Comparison of ENCODE assay signal across 8 cellular contexts in genomic region chr11:116788534-116788933, GRCh38. TPM values are rescaled to one million over a fixed set of nuclear protein-coding genes. Genes with fewer than 3 reads are reported as not detected.
DNase-seq lines count a peak whose midpoint lies in the region; ATAC-seq and TF ChIP-seq lines count a peak whose summit lies in the region.

No MANE protein-coding gene starts in this region.

- intact Hi-C loops in OCI-LY7 (cut with micrococcal nuclease; ENCODE audit: unreplicated experiment) (loop anchor here (1.0 to 5.0 kb wide), 2 partner anchors 16 to 444 kb away; partner anchors contain the start of genes BUD13, PCSK7 and RNF214), aorta (cut with DNase I) (loop anchor here (5.0 kb wide), 2 partner anchors 49 to 444 kb away; partner anchors contain the start of genes APOA1 (in 1 of the 2), PCSK7 (in 1 of the 2) and RNF214 (in 1 of the 2)), head of caudate nucleus (cut with DNase I) (loop anchor here (2.0 to 5.0 kb wide), 2 partner anchors 320 to 444 kb away; partner anchors contain the start of genes PCSK7 and RNF214)

- H4K20me1 ChIP-seq in OCI-LY7 (ENCODE audit: insufficient read depth, low read length) (no peaks in the 10 kb centered on the region), osteoblast (ENCODE audit: insufficient read depth, low read length) (no peaks in the 10 kb centered on the region)

- H3K9me2 ChIP-seq in OCI-LY7 (ENCODE audit: insufficient read depth, low read length), result no peaks in the 10 kb centered on the region

- 65 to 68% methylated on average over 4 of the region's 4 CpGs for WGBS in aorta, 2 donors

- H3K9me3 Mint-ChIP-seq in CD4-positive, CD25-positive, alpha-beta regulatory T cell, result no peaks in the 10 kb centered on the region
- no peaks in the 10 kb centered on the region for H3K9me3 Mint-ChIP-seq in endothelial cell (ENCODE audit: unreplicated experiment)

- POLR2A ChIA-PET in OCI-LY7 (lab: Charles Lee), result interaction anchor here (1.3 to 2.2 kb wide), 3 partner anchors 11 to 141 kb away, joined by 3 to 11 read pairs (median 3); no protein-coding TSS in a partner anchor

- peak overlapping the region; percentile 94 to 99 (median 97) for H3K4me3 Mint-ChIP-seq in CD4-positive, CD25-positive, alpha-beta regulatory T cell
- peak overlapping the region; percentile 98 for H3K4me3 Mint-ChIP-seq in endothelial cell (ENCODE audit: unreplicated experiment)

- H3K9me3 ChIP-seq in CD4-positive, CD25-positive, alpha-beta regulatory T cell (ENCODE audit: control insufficient read depth in 2 of 2, low read length in 2 of 2), result no peaks in the 10 kb centered on the region
- H3K9me3 ChIP-seq in OCI-LY7 (ENCODE audit: low read length) (no peaks in the 10 kb centered on the region), osteoblast (ENCODE audit: low read depth, low read length) (no peaks in the 10 kb centered on the region), aorta (ENCODE audit: control insufficient read depth, low read length) (no peaks in the 10 kb centered on the region)

- TF ChIP-seq CTCF in OCI-LY7 (conservative IDR thresholded peaks at IDR 0.05; ENCODE audit: low read length) (no peak), endothelial cell (IDR thresholded peaks at IDR 0.05; ENCODE audit: unreplicated experiment) (no peak), osteoblast (IDR thresholded peaks at IDR 0.05; ENCODE audit: extremely low read depth, low read depth, low read length) (no peak)

- H3K27ac Mint-ChIP-seq in CD4-positive, CD25-positive, alpha-beta regulatory T cell, result peak overlapping the region; percentile 94 to 100 (median 97)
- H3K27ac Mint-ChIP-seq in endothelial cell (ENCODE audit: unreplicated experiment), result peak overlapping the region; percentile 85

- ATAC-seq in CD4-positive, CD25-positive, alpha-beta regulatory T cell (ENCODE audit: low read depth in 2 of 2), result no peak
- ATAC-seq in aorta (ENCODE audit: low FRiP score) (no peak), HG03457 (IDR thresholded peaks at IDR 0.05; ENCODE audit: unreplicated experiment) (no peak)

- peak overlapping the region; percentile 77 for H3K27ac ChIP-seq in CD4-positive, CD25-positive, alpha-beta regulatory T cell (ENCODE audit: insufficient read depth, low read length, poor library complexity, severe bottlenecking)
- H3K27ac ChIP-seq in OCI-LY7 (ENCODE audit: low read depth, low read length, poor library complexity, severe bottlenecking) (no peak overlapping the region), osteoblast (ENCODE audit: low read depth, low read length) (peak overlapping the region; percentile 97), aorta (ENCODE audit: low read depth in 1 of 2, low read length in 2 of 2) (peak overlapping the region in 1 of 2 donors; percentile 66)

- no TSS peak for BruUV-seq in OCI-LY7 (replicated peaks; lab: Mats Ljungman, UMichigan)

- CTCF ChIA-PET in OCI-LY7 (lab: Charles Lee; ENCODE audit: unreplicated experiment), result no interaction called here

- H3K4me2 ChIP-seq in OCI-LY7 (ENCODE audit: low read length) (peak overlapping the region; percentile 81), osteoblast (ENCODE audit: insufficient read depth, low read length) (peak overlapping the region; percentile 93)

- peak overlapping the region; percentile 84 for H3K4me3 ChIP-seq in CD4-positive, CD25-positive, alpha-beta regulatory T cell (ENCODE audit: low read depth, low read length)
- peak overlapping the region; percentile 90 for H3K4me3 ChIP-seq in OCI-LY7 (ENCODE audit: low read depth, low read length, poor library complexity, severe bottlenecking)
- peak overlapping the region; percentile 92 for H3K4me3 ChIP-seq in osteoblast (ENCODE audit: insufficient read depth, low read length)
- H3K4me3 ChIP-seq in aorta (ENCODE audit: low read length in 2 of 2), result peak overlapping the region in 1 of 2 donors; percentile 73

- peaks cover 21% of the 10 kb centered on the region for H3K79me2 ChIP-seq in OCI-LY7 (ENCODE audit: insufficient read depth, low read depth, low read length)
- peaks cover 34% of the 10 kb centered on the region for H3K79me2 ChIP-seq in osteoblast (ENCODE audit: insufficient read depth, low read length)

- no peaks in the 10 kb centered on the region for H3K27me3 ChIP-seq in CD4-positive, CD25-positive, alpha-beta regulatory T cell (ENCODE audit: control insufficient read depth, insufficient read depth, low read length)
- H3K27me3 ChIP-seq in osteoblast (ENCODE audit: insufficient read depth, low read length) (no peaks in the 10 kb centered on the region), aorta (ENCODE audit: control insufficient read depth in 1 of 2, insufficient read depth in 2 of 2, low read length in 1 of 2) (no peaks in the 10 kb centered on the region)

- H2AFZ ChIP-seq in OCI-LY7 (ENCODE audit: low read length) (peak overlapping the region; percentile 91), osteoblast (ENCODE audit: low read length) (peak overlapping the region; percentile 97)

- H3K4me1 Mint-ChIP-seq in CD4-positive, CD25-positive, alpha-beta regulatory T cell, result peaks cover 19 to 60% (median 35%) of the 10 kb centered on the region in 4 donors
- H3K4me1 Mint-ChIP-seq in endothelial cell (ENCODE audit: unreplicated experiment), result peaks cover 11% of the 10 kb centered on the region

- peaks cover 27% of the 10 kb centered on the region for H3K4me1 ChIP-seq in CD4-positive, CD25-positive, alpha-beta regulatory T cell (ENCODE audit: control insufficient read depth, insufficient read depth, low read length, poor library complexity, severe bottlenecking)
- peaks cover 22% of the 10 kb centered on the region for H3K4me1 ChIP-seq in OCI-LY7 (ENCODE audit: insufficient read depth, low read length, poor library complexity, severe bottlenecking)
- H3K4me1 ChIP-seq in osteoblast (ENCODE audit: insufficient read depth, low read length), result peaks cover 39% of the 10 kb centered on the region
- H3K4me1 ChIP-seq in aorta (ENCODE audit: control insufficient read depth in 1 of 2, insufficient read depth in 2 of 2, low read length in 2 of 2), result peaks cover 0 to 4% of the 10 kb centered on the region in 2 donors

- H3K36me3 ChIP-seq in CD4-positive, CD25-positive, alpha-beta regulatory T cell (ENCODE audit: control insufficient read depth, insufficient read depth, low read length), result peaks cover 30% of the 10 kb centered on the region
- H3K36me3 ChIP-seq in OCI-LY7 (ENCODE audit: insufficient read depth, low read length), result peaks cover 33% of the 10 kb centered on the region
- peaks cover 32% of the 10 kb centered on the region for H3K36me3 ChIP-seq in osteoblast (ENCODE audit: insufficient read depth, low read length)
- peaks cover 0 to 5% of the 10 kb centered on the region in 2 donors for H3K36me3 ChIP-seq in aorta (ENCODE audit: control insufficient read depth in 1 of 2, insufficient read depth in 2 of 2, low read length in 1 of 2)

- peaks cover 12% of the 10 kb centered on the region for H3K27me3 Mint-ChIP-seq in CD4-positive, CD25-positive, alpha-beta regulatory T cell
- H3K27me3 Mint-ChIP-seq in endothelial cell (ENCODE audit: unreplicated experiment), result peaks cover 8% of the 10 kb centered on the region

- DNase-seq in CD4-positive, CD25-positive, alpha-beta regulatory T cell, result no peak
- DNase-seq in OCI-LY7 (ENCODE audit: low spot score) (no peak), endothelial cell (ENCODE audit: low spot score) (no peak), osteoblast (ENCODE audit: insufficient read length, low spot score, missing footprints) (no peak), glomerular visceral epithelial cell (ENCODE audit: extremely low spot score) (no peak), aorta (no peak), head of caudate nucleus (no peak)

- peaks cover 21% of the 10 kb centered on the region for H3K36me3 Mint-ChIP-seq in CD4-positive, CD25-positive, alpha-beta regulatory T cell
- peaks cover 15% of the 10 kb centered on the region for H3K36me3 Mint-ChIP-seq in endothelial cell (ENCODE audit: low read depth, unreplicated experiment)

RNA-seq across cellular contexts. Expression of gene ZPR1, which starts 0.7 kb away (rescaled TPM):
- total RNA-seq in CD4-positive, CD25-positive, alpha-beta regulatory T cell, result 99.8 TPM
- 10 to 100 TPM; 43.4 to 53.1 (median 44.5) TPM for polyA plus RNA-seq in CD4-positive, CD25-positive, alpha-beta regulatory T cell
- total RNA-seq in OCI-LY7 (2014; rRNA removed; shearing (Covaris generic)), result 57.4 and 65.0 TPM in 2 replicates
- total RNA-seq in OCI-LY7 (2022) (56.4 and 67.5 TPM in 2 replicates), endothelial cell (ENCODE audit: unreplicated experiment) (33.4 TPM), osteoblast (27.1 and 36.2 TPM in 2 replicates), aorta (10 to 100 TPM; 31.5 to 48.2 TPM)
- polyA plus RNA-seq in aorta, result 10 to 100 TPM; 19.2 to 21.2 TPM

RNA-seq across cellular contexts. Expression of gene APOA5, which starts 3.1 kb away (rescaled TPM):
- total RNA-seq in CD4-positive, CD25-positive, alpha-beta regulatory T cell, result not detected
- polyA plus RNA-seq in CD4-positive, CD25-positive, alpha-beta regulatory T cell, result not detected
- not detected in 2 replicates for total RNA-seq in OCI-LY7 (2014; rRNA removed; shearing (Covaris generic))
- total RNA-seq in OCI-LY7 (2022), result not detected in 2 replicates
- not detected for total RNA-seq in endothelial cell (ENCODE audit: unreplicated experiment)
- total RNA-seq in osteoblast, result under 0.01 TPM in 1 of 2 replicates, not detected in the other
- not detected for total RNA-seq in aorta
- not detected for polyA plus RNA-seq in aorta

RNA-seq across cellular contexts. Expression of gene BUD13, which starts 15.7 kb away (rescaled TPM):
- total RNA-seq in CD4-positive, CD25-positive, alpha-beta regulatory T cell, result 12.9 TPM
- 10 to 100 TPM; 12.1 to 18.5 (median 14.2) TPM for polyA plus RNA-seq in CD4-positive, CD25-positive, alpha-beta regulatory T cell
- total RNA-seq in OCI-LY7 (2014; rRNA removed; shearing (Covaris generic)), result 28.6 and 34.1 TPM in 2 replicates
- total RNA-seq in OCI-LY7 (2022) (30.3 and 33.1 TPM in 2 replicates), endothelial cell (ENCODE audit: unreplicated experiment) (16.9 TPM), osteoblast (12.7 and 14.5 TPM in 2 replicates), aorta (10 to 100 TPM; 12.7 to 12.9 TPM)
- polyA plus RNA-seq in aorta, result 10 to 100 TPM; 10.3 to 15.7 TPM

RNA-seq across cellular contexts. Expression of gene APOA4, which starts 34.6 kb away (rescaled TPM):
- total RNA-seq in CD4-positive, CD25-positive, alpha-beta regulatory T cell, result not detected
- not detected for polyA plus RNA-seq in CD4-positive, CD25-positive, alpha-beta regulatory T cell
- total RNA-seq in OCI-LY7 (2014; rRNA removed; shearing (Covaris generic)), result not detected in 2 replicates
- total RNA-seq in OCI-LY7 (2022), result not detected in 2 replicates
- total RNA-seq in endothelial cell (ENCODE audit: unreplicated experiment), result not detected
- total RNA-seq in osteoblast, result not detected in 2 replicates
- not detected for total RNA-seq in aorta
- 100 to 1,000 TPM in 1 of 2 donors, under 1 TPM in 1; 0.64 to 457 TPM for polyA plus RNA-seq in aorta

RNA-seq across cellular contexts. Expression of gene APOC3, which starts 41.2 kb away (rescaled TPM):
- not detected for total RNA-seq in CD4-positive, CD25-positive, alpha-beta regulatory T cell
- not detected for polyA plus RNA-seq in CD4-positive, CD25-positive, alpha-beta regulatory T cell
- not detected in 2 replicates for total RNA-seq in OCI-LY7 (2014; rRNA removed; shearing (Covaris generic))
- total RNA-seq in OCI-LY7 (2022), result not detected in 2 replicates
- not detected for total RNA-seq in endothelial cell (ENCODE audit: unreplicated experiment)
- not detected in 2 replicates for total RNA-seq in osteoblast
- not detected for total RNA-seq in aorta
- polyA plus RNA-seq in aorta, result 100 to 1,000 TPM in 1 of 2 donors, not detected in 1; 335 TPM
